In the genomic region with DNA sequence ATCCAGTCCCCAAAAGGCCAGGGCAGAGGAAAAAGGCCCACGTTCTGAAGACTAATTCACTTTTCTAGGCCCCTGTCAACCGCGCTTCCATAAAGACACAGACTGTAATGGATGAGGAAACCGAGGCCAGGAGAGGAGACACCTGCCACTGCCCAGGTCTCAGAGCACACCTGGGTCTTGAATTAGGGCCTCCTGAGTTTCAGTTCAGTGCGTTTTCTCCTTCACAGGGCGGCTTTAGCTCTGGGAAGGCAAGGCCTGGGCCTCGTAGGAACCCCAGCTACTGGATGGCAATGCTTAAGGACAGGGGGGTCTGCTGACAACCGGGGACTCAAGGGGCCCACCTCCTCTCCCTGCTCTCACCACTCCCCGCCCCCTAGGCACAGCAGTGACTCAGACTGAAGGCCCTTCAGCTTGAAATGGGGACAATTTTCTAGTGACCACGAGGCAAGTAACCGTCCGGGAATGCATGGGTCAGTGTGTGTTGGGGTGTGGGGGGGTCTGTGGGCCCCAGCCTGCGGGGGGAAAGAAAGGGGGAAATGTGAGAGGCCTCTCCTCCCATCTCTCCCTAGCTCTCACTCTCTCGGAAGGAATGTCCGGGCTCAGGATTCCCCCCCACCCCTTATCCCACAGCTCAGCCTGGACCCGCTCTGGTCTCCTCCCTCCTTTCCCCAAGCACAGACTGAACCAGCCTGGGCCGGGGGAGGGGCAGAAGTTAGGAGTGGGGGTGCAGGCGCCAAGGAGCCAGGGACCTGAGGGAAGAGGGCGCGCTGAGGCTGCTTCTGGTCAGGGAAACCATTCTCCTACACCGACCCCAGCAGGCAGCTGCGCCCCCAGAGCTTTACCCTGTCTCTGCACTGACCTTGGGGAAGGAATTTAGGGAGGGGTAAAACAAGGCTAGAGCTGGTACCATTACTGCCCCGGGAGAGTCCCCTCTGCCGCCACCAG, we compare ENCODE assay signal across 7 cellular contexts. TPM values are rescaled to one million over a fixed set of nuclear protein-coding genes. Genes with fewer than 3 reads are reported as not detected.
DNase-seq lines count a peak whose midpoint lies in the region; ATAC-seq, FAIRE-seq and TF ChIP-seq lines count a peak whose summit lies in the region.

No MANE protein-coding gene starts in this region.

- DNase-seq in HCEC 1CT (peak; percentile 96), medulla oblongata (ENCODE audit: extremely low spot score) (no peak), GM12891 (ENCODE audit: insufficient read length, low spot score) (no peak)
- no peak for DNase-seq in activated T-helper 1 cell treated with anti-CD3 and anti-CD28 coated beads, Interleukin-12 subunit alpha, Interleukin-12 subunit beta, Interleukin-2, Interleukin-4 antibody, amounts not matched to agents 30 ng/mL and 10 ng/mL and 1 ng/mL, durations not matched to agents 14 hours and 24 hours and 36 hours (ENCODE audit: low spot score)

- TF ChIP-seq POLR2A in GM12891 (IDR thresholded peaks at IDR 0.05; ENCODE audit: low read depth, low read length) = no peak

- H3K4me3 Mint-ChIP-seq in activated T-helper 1 cell treated with anti-CD3 and anti-CD28 coated beads, Interleukin-12 subunit alpha, Interleukin-12 subunit beta, Interleukin-2, Interleukin-4 antibody, amounts not matched to agents 30 ng/mL and 10 ng/mL and 1 ng/mL, durations not matched to agents 14 hours and 24 hours and 36 hours = peak overlapping the region; percentile 26

- peak overlapping the region; percentile 58 for H3K27ac Mint-ChIP-seq in activated T-helper 1 cell treated with anti-CD3 and anti-CD28 coated beads, Interleukin-12 subunit alpha, Interleukin-12 subunit beta, Interleukin-2, Interleukin-4 antibody, amounts not matched to agents 30 ng/mL and 10 ng/mL and 1 ng/mL, durations not matched to agents 14 hours and 24 hours and 36 hours

- H3K27me3 Mint-ChIP-seq in activated T-helper 1 cell treated with anti-CD3 and anti-CD28 coated beads, Interleukin-12 subunit alpha, Interleukin-12 subunit beta, Interleukin-2, Interleukin-4 antibody, amounts not matched to agents 30 ng/mL and 10 ng/mL and 1 ng/mL, durations not matched to agents 14 hours and 24 hours and 36 hours (ENCODE audit: insufficient read depth) = peaks cover 33% of the 10 kb centered on the region

- H3K4me1 ChIP-seq in stomach smooth muscle (ENCODE audit: control insufficient read depth, insufficient read depth, low read length) = peaks cover 46% of the 10 kb centered on the region

- H3K27ac ChIP-seq in stomach smooth muscle (ENCODE audit: low read length) = no peak overlapping the region

- H3K4me3 ChIP-seq in iPS-11a (ENCODE audit: low read depth, low read length) = peak overlapping the region; percentile 42
- H3K4me3 ChIP-seq in stomach smooth muscle (ENCODE audit: low read length in 2 of 2) = peak overlapping the region; percentile 81 to 82

- no peaks in the 10 kb centered on the region for H3K4me1 Mint-ChIP-seq in activated T-helper 1 cell treated with anti-CD3 and anti-CD28 coated beads, Interleukin-12 subunit alpha, Interleukin-12 subunit beta, Interleukin-2, Interleukin-4 antibody, amounts not matched to agents 30 ng/mL and 10 ng/mL and 1 ng/mL, durations not matched to agents 14 hours and 24 hours and 36 hours (ENCODE audit: low read depth)

- H3K36me3 ChIP-seq in stomach smooth muscle (ENCODE audit: control insufficient read depth in 2 of 2, insufficient read depth in 2 of 2, low read length in 2 of 2) = no peaks in the 10 kb centered on the region

- no peaks in the 10 kb centered on the region for H3K9me3 Mint-ChIP-seq in activated T-helper 1 cell treated with anti-CD3 and anti-CD28 coated beads, Interleukin-12 subunit alpha, Interleukin-12 subunit beta, Interleukin-2, Interleukin-4 antibody, amounts not matched to agents 30 ng/mL and 10 ng/mL and 1 ng/mL, durations not matched to agents 14 hours and 24 hours and 36 hours

- intact Hi-C loops in activated T-helper 1 cell treated with anti-CD3 and anti-CD28 coated beads, Interleukin-12 subunit alpha, Interleukin-12 subunit beta, Interleukin-2, Interleukin-4 antibody, amounts not matched to agents 30 ng/mL and 10 ng/mL and 1 ng/mL, durations not matched to agents 14 hours and 24 hours and 36 hours (cut with micrococcal nuclease) = loop anchor here (1.0 kb wide), 1 partner anchor 51 kb away; no protein-coding TSS in a partner anchor

- peaks cover 0 to 5% of the 10 kb centered on the region in 2 donors for H3K27me3 ChIP-seq in stomach smooth muscle (ENCODE audit: control insufficient read depth in 1 of 2, insufficient read depth in 2 of 2, low read length in 2 of 2)

- H3K9me3 ChIP-seq in stomach smooth muscle (ENCODE audit: control insufficient read depth in 2 of 2, low read length in 2 of 2) = no peaks in the 10 kb centered on the region

- H3K36me3 Mint-ChIP-seq in activated T-helper 1 cell treated with anti-CD3 and anti-CD28 coated beads, Interleukin-12 subunit alpha, Interleukin-12 subunit beta, Interleukin-2, Interleukin-4 antibody, amounts not matched to agents 30 ng/mL and 10 ng/mL and 1 ng/mL, durations not matched to agents 14 hours and 24 hours and 36 hours (ENCODE audit: low read depth) = no peaks in the 10 kb centered on the region

- no peak for ATAC-seq in HG02938 (IDR thresholded peaks at IDR 0.05; ENCODE audit: unreplicated experiment)

- no peak for FAIRE-seq in GM12891 (lab: Jason Lieb, UNC)

- peak overlapping the region; percentile 2 to 28 for H3K9ac ChIP-seq in stomach smooth muscle (ENCODE audit: low read length in 2 of 2)

TF ChIP-seq in GM12891, 5 proteins besides CTCF, POLR2A, EP300 and RAD21:
- TF ChIP-seq POLR2AphosphoS5 (IDR thresholded peaks at IDR 0.05; ENCODE audit: low read depth, low read length) (no peak), TAF1 (IDR thresholded peaks at IDR 0.05; ENCODE audit: low read depth, low read length) (no peak), POU2F2 (IDR thresholded peaks at IDR 0.05; ENCODE audit: low read depth, low read length) (no peak), PAX5 (IDR thresholded peaks at IDR 0.05; ENCODE audit: insufficient read depth, low read length, severe bottlenecking) (no peak), SPI1 (IDR thresholded peaks at IDR 0.05; ENCODE audit: low read depth, low read length) (no peak)
TF ChIP-seq in GM12891: peak in this region for 0.

RNA-seq across cellular contexts. Expression of a gene that starts 17.2 kb away (rescaled TPM):
- 0.15 and 0.39 TPM in 2 replicates for total RNA-seq in activated T-helper 1 cell treated with anti-CD3 and anti-CD28 coated beads, Interleukin-12 subunit alpha, Interleukin-12 subunit beta, Interleukin-2, Interleukin-4 antibody, amounts not matched to agents 30 ng/mL and 10 ng/mL and 1 ng/mL, durations not matched to agents 14 hours and 24 hours and 36 hours
- 2.6 TPM for polyA plus RNA-seq in GM12891 (2012; ENCODE audit: low read depth, missing spikeins)

RNA-seq across cellular contexts. Expression of a gene that starts 52.6 kb away (rescaled TPM):
- total RNA-seq in activated T-helper 1 cell treated with anti-CD3 and anti-CD28 coated beads, Interleukin-12 subunit alpha, Interleukin-12 subunit beta, Interleukin-2, Interleukin-4 antibody, amounts not matched to agents 30 ng/mL and 10 ng/mL and 1 ng/mL, durations not matched to agents 14 hours and 24 hours and 36 hours = 101 TPM in 2 replicates
- polyA plus RNA-seq in GM12891 (2012; ENCODE audit: low read depth, missing spikeins) = 39.6 TPM
